Comparison of ENCODE assay signal across 8 cellular contexts in genomic region chr4:165872443-165873297, GRCh38. TPM values are rescaled to one million over a fixed set of nuclear protein-coding genes. Genes with fewer than 3 reads are reported as not detected.
DNase-seq lines count a peak whose midpoint lies in the region; ATAC-seq and TF ChIP-seq lines count a peak whose summit lies in the region.

TSS of gene TLL1 (plus strand) at chr4:165873237. CDS start at chr4:165873905, 668 bp downstream.

- intact Hi-C loops in dorsolateral prefrontal cortex (cut with DNase I) = no loop called here

- no peak for ATAC-seq in HG02623 (IDR thresholded peaks at IDR 0.05; ENCODE audit: unreplicated experiment)
- no peak for ATAC-seq in HG03025 (IDR thresholded peaks at IDR 0.05; ENCODE audit: low FRiP score, unreplicated experiment)
- ATAC-seq in HG03039 (IDR thresholded peaks at IDR 0.05; ENCODE audit: unreplicated experiment) = no peak

- H3K9ac ChIP-seq in MM.1S (ENCODE audit: low read length) = no peak within 1 kb of the TSS

- H3K4me2 ChIP-seq in MM.1S (ENCODE audit: low read depth, low read length) = peak within 1 kb of the TSS; percentile 79

- peaks cover 72% of the 10 kb centered on the region for H3K27me3 ChIP-seq in BE2C
- H3K27me3 ChIP-seq in MM.1S (replicated peaks; ENCODE audit: insufficient read depth, low read length) = no peaks in the 10 kb centered on the region
- H3K27me3 ChIP-seq in dorsolateral prefrontal cortex = peaks cover 0 to 23% (median 4%) of the 10 kb centered on the region in 45 donors

- DNase-seq in BE2C (peak; percentile 14), MM.1S (no peak), dorsolateral prefrontal cortex (peak in 7 of 10 donors; percentile 30 to 73 (median 43)), midbrain (lab: John Stamatoyannopoulos, UW) (peak; percentile 6)
- DNase-seq in activated naive CD4-positive, alpha-beta T cell treated with anti-CD3 and anti-CD28 coated beads, Interleukin-2, amount 50 U/mL, for 16 hours = no peak

- no peaks in the 10 kb centered on the region for H3K9me2 ChIP-seq in MM.1S (replicated peaks; ENCODE audit: insufficient read depth, low read length)

- no peaks in the 10 kb centered on the region for H4K20me1 ChIP-seq in MM.1S (ENCODE audit: insufficient read depth, low read length)

- H3K79me2 ChIP-seq in MM.1S (ENCODE audit: low read length) = no peaks in the 10 kb centered on the region

- no peaks in the 10 kb centered on the region for H3F3A ChIP-seq in MM.1S (ENCODE audit: insufficient read depth, low read length)

- H3K9me3 ChIP-seq in BE2C (no peaks in the 10 kb centered on the region; the same call in 1 of the 2 replicates), MM.1S (replicated peaks; ENCODE audit: insufficient read depth, low read length) (no peaks in the 10 kb centered on the region)

- TF ChIP-seq CTCF in BE2C (IDR thresholded peaks at IDR 0.05; ENCODE audit: low read depth, low read length) (no peak), MM.1S (IDR thresholded peaks at IDR 0.05; ENCODE audit: low read length) (no peak), dorsolateral prefrontal cortex (IDR thresholded peaks at IDR 0.05 in 54 of 56, conservative IDR thresholded peaks at IDR 0.05 in 2 of 56; ENCODE audit: low read depth in 1 of 56, partially characterized antibody in 56 of 56) (no peak)

- no peaks in the 10 kb centered on the region for H3K36me3 ChIP-seq in BE2C
- H3K36me3 ChIP-seq in MM.1S (replicated peaks; ENCODE audit: insufficient read depth, low read length) = no peaks in the 10 kb centered on the region

- no peak within 1 kb of the TSS for H3K27ac ChIP-seq in MM.1S (ENCODE audit: low read length)
- H3K27ac ChIP-seq in dorsolateral prefrontal cortex = peak within 1 kb of the TSS in 10 of 59 donors; percentile 5 to 90 (median 38)

- no peaks in the 10 kb centered on the region for H3K4me1 ChIP-seq in BE2C
- H3K4me1 ChIP-seq in MM.1S (ENCODE audit: low read length) = no peaks in the 10 kb centered on the region; the same call in 1 of the 2 replicates

- H3K4me3 ChIP-seq in BE2C (ENCODE audit: low read depth, low read length) (peak within 1 kb of the TSS; percentile 66), MM.1S (ENCODE audit: low read length) (peak within 1 kb of the TSS; percentile 67), dorsolateral prefrontal cortex (peak within 1 kb of the TSS; percentile 46 to 79 (median 66))

- H2AFZ ChIP-seq in MM.1S (ENCODE audit: low read length) = peak within 1 kb of the TSS; percentile 82

RNA-seq across cellular contexts. Expression of gene TLL1, which starts in this region (rescaled TPM):
- polyA plus RNA-seq in BE2C (2012; ENCODE audit: insufficient read depth, insufficient read length, low read depth) = not detected
- total RNA-seq in dorsolateral prefrontal cortex = 1 to 10 TPM; 1.3 to 9.1 (median 4.1) TPM

Comparison
In these comparisons a context has a peak if more than half of its experiments do, and no peak if none do; other contexts are left out.
1. DNase-seq: peak in BE2C (single experiment), dorsolateral prefrontal cortex (7 of 10) and midbrain (single experiment); none in MM.1S (single experiment) and activated naive CD4-positive, alpha-beta T cell treated with anti-CD3 and anti-CD28 coated beads, Interleukin-2, amount 50 U/mL, for 16 hours (single experiment).
2. Peak in every context shown above with its lines, with median percentiles within 50 percentile points of each other: H3K4me3 ChIP-seq.